ENCODE assay signal across 9 cellular contexts in genomic region chr1:108745980-108746381, GRCh38. TPM values are rescaled to one million over a fixed set of nuclear protein-coding genes. Genes with fewer than 3 reads are reported as not detected.
DNase-seq lines count a peak whose midpoint lies in the region; ATAC-seq and TF ChIP-seq lines count a peak whose summit lies in the region.
"Had no signal": no experiment of that assay in that cellular context is flagged by ENCODE, and none has a peak within 500 bp of the region (broad histone marks: within the 10 kb centered on the region; RNA-seq: fewer than 3 reads in every experiment).

No MANE protein-coding gene starts in this region.

- TF ChIP-seq CTCF in lung (IDR thresholded peaks at IDR 0.05; ENCODE audit: control extremely low read depth, extremely low read depth), result no peak
- no peak for TF ChIP-seq CTCF in suprapubic skin (IDR thresholded peaks at IDR 0.05)

- intact Hi-C loops in activated CD4-positive, alpha-beta T cell treated with anti-CD3 and anti-CD28 coated beads for 36 hours (cut with DNase I, micrococcal nuclease), result loop anchor here (1.0 to 5.0 kb wide), 16 partner anchors 41 to 736 kb away; partner anchors contain the start of genes PRPF38B (in 2 of the 2), TMEM167B (in 2 of the 2), ATXN7L2 (in 1 of the 2) and CLCC1 (in 1 of the 2)

- no peak for DNase-seq in activated CD4-positive, alpha-beta T cell treated with anti-CD3 and anti-CD28 coated beads for 36 hours
- DNase-seq in activated CD4-positive, alpha-beta T cell treated with anti-CD3 and anti-CD28 coated beads, Interleukin-2, amount 50 U/mL, for 4 hours, result no peak
- DNase-seq in lung (ENCODE audit: low spot score) (no peak), suprapubic skin (ENCODE audit: low spot score in 2 of 2) (no peak), globus pallidus (ENCODE audit: low spot score) (no peak)

- H3K4me3 ChIP-seq in lung (no peak overlapping the region), suprapubic skin (peak overlapping the region; percentile 85)

- no peaks in the 10 kb centered on the region for H3K27me3 ChIP-seq in lung (ENCODE audit: control insufficient read depth, insufficient read depth)
- H3K27me3 ChIP-seq in suprapubic skin, result no peaks in the 10 kb centered on the region
- H3K27me3 ChIP-seq: cardiac muscle cell had no signal

- 37 to 43% (median 42%) methylated on average over 3 of the region's 3 CpGs for WGBS in adipose tissue, 3 donors
- 44 to 47% methylated on average over 3 of the region's 3 CpGs for WGBS in lung, 2 donors
- 39% methylated on average over 3 of the region's 3 CpGs for WGBS in suprapubic skin

- H3K9me3 Mint-ChIP-seq in activated CD4-positive, alpha-beta T cell treated with anti-CD3 and anti-CD28 coated beads for 36 hours (ENCODE audit: low read depth), result no peaks in the 10 kb centered on the region

- no peak for TF ChIP-seq EP300 in suprapubic skin (IDR thresholded peaks at IDR 0.05)

- no peaks in the 10 kb centered on the region for H3K36me3 Mint-ChIP-seq in activated CD4-positive, alpha-beta T cell treated with anti-CD3 and anti-CD28 coated beads for 36 hours (ENCODE audit: low read depth)

- CTCF ChIA-PET in activated CD4-positive, alpha-beta T cell treated with anti-CD3 and anti-CD28 coated beads for 36 hours (lab: Charles Lee), result interaction anchor here (0.8 to 1.4 kb wide), 3 partner anchors 36 to 215 kb away, joined by 3 to 4 read pairs (median 3); partner anchors contain the start of gene PRPF38B

- H3K27ac ChIP-seq in adipose tissue (ENCODE audit: low read depth, low read length), result peak overlapping the region; percentile 35
- H3K27ac ChIP-seq in lung (ENCODE audit: low read depth in 1 of 2, low read length in 1 of 2), result peak overlapping the region; percentile 26 to 50
- peak overlapping the region; percentile 98 for H3K27ac ChIP-seq in suprapubic skin

- peak overlapping the region; percentile 99 for H3K27ac Mint-ChIP-seq in activated CD4-positive, alpha-beta T cell treated with anti-CD3 and anti-CD28 coated beads for 36 hours

- H3K4me3 Mint-ChIP-seq in activated CD4-positive, alpha-beta T cell treated with anti-CD3 and anti-CD28 coated beads for 36 hours, result peak overlapping the region; percentile 96

- no peaks in the 10 kb centered on the region for H3K27me3 Mint-ChIP-seq in activated CD4-positive, alpha-beta T cell treated with anti-CD3 and anti-CD28 coated beads for 36 hours

- peaks cover 0 to 3% of the 10 kb centered on the region in 2 donors for H3K36me3 ChIP-seq in lung (ENCODE audit: control insufficient read depth in 2 of 2, insufficient read depth in 2 of 2, low read length in 2 of 2)
- no peaks in the 10 kb centered on the region for H3K36me3 ChIP-seq in suprapubic skin
- H3K36me3 ChIP-seq: cardiac muscle cell had no signal

- H3K9me3 ChIP-seq in lung (ENCODE audit: control insufficient read depth in 2 of 2, insufficient read depth in 1 of 2, low read length in 1 of 2) (no peaks in the 10 kb centered on the region), suprapubic skin (no peaks in the 10 kb centered on the region)

- H3K4me1 ChIP-seq in lung (ENCODE audit: control insufficient read depth in 2 of 2, insufficient read depth in 2 of 2, low read length in 2 of 2) (peaks cover 4 to 8% of the 10 kb centered on the region in 2 donors), suprapubic skin (peaks cover 19% of the 10 kb centered on the region)

- TF ChIP-seq POLR2A in suprapubic skin (IDR thresholded peaks at IDR 0.05), result no peak

- POLR2A ChIA-PET in activated CD4-positive, alpha-beta T cell treated with anti-CD3 and anti-CD28 coated beads for 36 hours (lab: Charles Lee), result interaction anchor here (0.5 kb wide), 1 partner anchor 256 kb away, joined by 3 read pairs; no protein-coding TSS in a partner anchor

- peaks cover 28% of the 10 kb centered on the region for H3K4me1 Mint-ChIP-seq in activated CD4-positive, alpha-beta T cell treated with anti-CD3 and anti-CD28 coated beads for 36 hours

- no peak for ATAC-seq in activated CD4-positive, alpha-beta T cell treated with anti-CD3 and anti-CD28 coated beads for 36 hours
- ATAC-seq in lung (ENCODE audit: insufficient read depth, low FRiP score), result no peak
- ATAC-seq in HG03139 (IDR thresholded peaks at IDR 0.05; ENCODE audit: unreplicated experiment), result no peak
- ATAC-seq in GM18517 (IDR thresholded peaks at IDR 0.05; ENCODE audit: unreplicated experiment), result no peak

RNA-seq across cellular contexts. Expression of gene STXBP3, which starts 0.5 kb away (rescaled TPM):
- total RNA-seq in activated CD4-positive, alpha-beta T cell treated with anti-CD3 and anti-CD28 coated beads for 36 hours, result 10 to 100 TPM; 38.9 to 39.3 TPM
- polyA plus RNA-seq in adipose tissue (10 to 100 TPM; 15.9 to 27.4 (median 19.2) TPM), lung (10 to 100 TPM; 33.6 to 40.7 TPM)
- total RNA-seq in lung (10 to 100 TPM; 39.3 to 83.6 TPM), suprapubic skin (100 to 1,000 TPM in 1 of 4 donors, 10 to 100 TPM in 3; 48.8 to 137 (median 66.3) TPM)

RNA-seq across cellular contexts. Expression of gene FNDC7, which starts 33.3 kb away (rescaled TPM):
- under 1 TPM in 1 of 2 experiments, not detected in 1; 0.12 TPM for total RNA-seq in activated CD4-positive, alpha-beta T cell treated with anti-CD3 and anti-CD28 coated beads for 36 hours
- polyA plus RNA-seq in adipose tissue, result not detected
- total RNA-seq in lung, result under 1 TPM; 0.06 TPM
- polyA plus RNA-seq in lung, result under 1 TPM in 1 of 2 donors, not detected in 1; 0.01 TPM
- total RNA-seq in suprapubic skin, result under 1 TPM in 1 of 4 donors, not detected in 3; 0.24 TPM
- total RNA-seq: cardiac muscle cell had no signal
- polyA plus RNA-seq: cardiac muscle cell had no signal

RNA-seq across cellular contexts. Expression of gene PRPF38B, which starts 53.9 kb away (rescaled TPM):
- 10 to 100 TPM; 57.9 to 61.1 TPM for total RNA-seq in activated CD4-positive, alpha-beta T cell treated with anti-CD3 and anti-CD28 coated beads for 36 hours
- polyA plus RNA-seq in adipose tissue, result 10 to 100 TPM; 19.3 to 22.9 (median 21.7) TPM
- 10 to 100 TPM; 27.5 to 32.1 TPM for total RNA-seq in lung
- 10 to 100 TPM; 26.8 to 38.3 TPM for polyA plus RNA-seq in lung
- total RNA-seq in suprapubic skin, result 10 to 100 TPM; 17.5 to 58.4 (median 25.4) TPM

Comparison
In these comparisons a context has a peak if more than half of its experiments do, and no peak if none do; other contexts are left out.
1. H3K27ac ChIP-seq: peak in every context shown above with its lines; median percentile 98 in suprapubic skin; 38 in lung; 35 in adipose tissue.